Comparison of ENCODE assay signal across 1 cellular context in genomic region chr2:98554116-98554861, GRCh38.
TF ChIP-seq lines count a peak whose summit lies in the region.

No MANE protein-coding gene starts in this region.

TF ChIP-seq in WTC11, 78 proteins besides CTCF, POLR2A, EP300 and RAD21 (continued from another document):
- TF ChIP-seq ZNF281 (CRISPR knock-in tag; IDR thresholded peaks at IDR 0.05) = no peak
- no peak for TF ChIP-seq PRRX2 (CRISPR knock-in tag; IDR thresholded peaks at IDR 0.05)
- no peak for TF ChIP-seq AR (CRISPR knock-in tag; IDR thresholded peaks at IDR 0.05)
- no peak for TF ChIP-seq TCF7 (CRISPR knock-in tag; IDR thresholded peaks at IDR 0.05; ENCODE audit: low read depth)
- no peak for TF ChIP-seq NR2C2 (CRISPR knock-in tag; IDR thresholded peaks at IDR 0.05)
- TF ChIP-seq NR1H2 (CRISPR knock-in tag; IDR thresholded peaks at IDR 0.05) = no peak
- no peak for TF ChIP-seq SMAD4 (CRISPR knock-in tag; IDR thresholded peaks at IDR 0.05)
- TF ChIP-seq FOXJ3 (CRISPR knock-in tag; IDR thresholded peaks at IDR 0.05; ENCODE audit: borderline replicate concordance) = no peak
- TF ChIP-seq USF1 (CRISPR knock-in tag; IDR thresholded peaks at IDR 0.05) = no peak
- no peak for TF ChIP-seq ATF6 (CRISPR knock-in tag; IDR thresholded peaks at IDR 0.05)
- TF ChIP-seq ZNF121 (CRISPR knock-in tag; IDR thresholded peaks at IDR 0.05) = no peak
- TF ChIP-seq ZNF423 (CRISPR knock-in tag; IDR thresholded peaks at IDR 0.05) = no peak
